Comparison of ENCODE assay signal across 29 cellular contexts in the genomic region with DNA sequence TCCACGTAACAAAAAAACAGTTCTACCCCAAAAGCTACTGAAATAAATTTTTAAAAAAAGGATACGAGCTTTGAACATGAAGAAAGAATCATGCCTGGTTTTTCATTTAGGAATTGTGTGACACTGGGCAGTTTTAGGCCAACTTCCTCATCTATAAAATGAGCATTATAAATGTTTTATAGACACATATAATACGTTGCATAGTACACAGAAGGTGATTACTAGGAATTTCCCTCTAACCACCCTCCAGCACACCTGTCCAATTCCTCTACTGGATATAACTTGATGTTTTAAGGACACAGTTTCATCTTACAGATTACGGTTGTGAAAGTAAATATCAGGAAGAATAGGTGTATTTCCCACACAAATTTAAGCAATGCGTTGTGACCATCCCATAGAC.
DNase-seq lines count a peak whose midpoint lies in the region; ATAC-seq, FAIRE-seq and TF ChIP-seq lines count a peak whose summit lies in the region.
"Had no signal": no experiment of that assay in that cellular context is flagged by ENCODE, and none has a peak within 500 bp of the region (broad histone marks: within the 10 kb centered on the region; RNA-seq: fewer than 3 reads in every experiment).

No MANE protein-coding gene starts in this region.

- no peak overlapping the region for H3K4me3 Mint-ChIP-seq in endodermal cell
- H3K4me3 Mint-ChIP-seq in mesothelial cell of epicardium, result no peak overlapping the region
- H3K4me3 Mint-ChIP-seq: CD14-positive monocyte; CD4-positive, alpha-beta memory T cell; CD4-positive, CD25-positive, alpha-beta regulatory T cell; CD8-positive, alpha-beta memory T cell had no signal

- H3K27ac ChIP-seq in mucosa of rectum (ENCODE audit: low read depth in 2 of 2, low read length in 2 of 2) (peak overlapping the region; percentile 13 to 84), transverse colon (peak overlapping the region; percentile 74 to 82 (median 78)), endodermal cell (ENCODE audit: low read depth, low read length) (no peak overlapping the region), adrenal gland (no peak overlapping the region)
- H3K27ac ChIP-seq: BLaER1 had no signal

- intact Hi-C loops in left colon (cut with DNase I, micrococcal nuclease) (no loop called here), transverse colon (cut with DNase I; ENCODE audit: low total_unique reads) (no loop called here), adrenal gland (cut with DNase I) (no loop called here)

- 42 to 49% methylated on average over 5 of the region's 5 CpGs for WGBS in transverse colon (ENCODE audit: low coverage in 1 of 2), 2 donors
- WGBS in endodermal cell (ENCODE audit: insufficient coverage in 1 of 2, insufficient read length in 1 of 2), 2 experiments, result 93% methylated on average over 5 of the region's 5 CpGs; no CpG with 5 or more reads in 1 of the 2 experiments
- 71 to 90% (median 80%) methylated on average over 5 of the region's 5 CpGs for WGBS in adrenal gland, 4 donors

- in situ Hi-C loops in transverse colon (cut with MboI; ENCODE audit: low pct_ligation_motif_present in 1 of 4, low pct_unique_long_range_greater_than_20kb in 1 of 4, low sequenced_read_pairs in 3 of 4), result no loop called here

- peak; percentile 86 for ATAC-seq in left colon
- ATAC-seq: GM12878 had no signal

- H3K27me3 ChIP-seq in mucosa of rectum (ENCODE audit: control insufficient read depth in 2 of 2, insufficient read depth in 2 of 2, low read length in 2 of 2), result no peaks in the 10 kb centered on the region
- no peaks in the 10 kb centered on the region for H3K27me3 ChIP-seq in transverse colon
- H3K27me3 ChIP-seq in endodermal cell (ENCODE audit: control insufficient read depth, insufficient read depth, low read length, poor library complexity, severe bottlenecking), result no peaks in the 10 kb centered on the region
- H3K27me3 ChIP-seq in adrenal gland, result no peaks in the 10 kb centered on the region
- H3K27me3 ChIP-seq: BE2C, BLaER1 had no signal

- DNase-seq in left colon (peak in 1 of 2 donors; percentile 33), transverse colon (peak; percentile 27), endodermal cell (no peak), mesothelial cell of epicardium (ENCODE audit: low spot score in 2 of 2, unreplicated experiment in 2 of 2) (no peak), adrenal gland (no peak), SIG-M5 (lab: John Stamatoyannopoulos, UW) (no peak)
- DNase-seq: 8988T; ACHN; BE2C; C1 segment of cervical spinal cord; CD4-positive, alpha-beta memory T cell; CD4-positive, CD25-positive, alpha-beta regulatory T cell; CD8-positive, alpha-beta memory T cell; COR-L47; DMS 273 treated with DMSO at 0.1 percent for 48 hours; DMS153; DMS53; DMS79; DND-41; EL; GDM1 had no signal

- H3K36me3 Mint-ChIP-seq in endodermal cell (ENCODE audit: low read depth), result no peaks in the 10 kb centered on the region
- no peaks in the 10 kb centered on the region for H3K36me3 Mint-ChIP-seq in mesothelial cell of epicardium
- H3K36me3 Mint-ChIP-seq: CD14-positive monocyte; CD4-positive, alpha-beta memory T cell; CD4-positive, CD25-positive, alpha-beta regulatory T cell; CD8-positive, alpha-beta memory T cell had no signal

- TF ChIP-seq CTCF in transverse colon (IDR thresholded peaks at IDR 0.05) (no peak), endodermal cell (conservative IDR thresholded peaks at IDR 0.05) (no peak), mesothelial cell of epicardium (IDR thresholded peaks at IDR 0.05; ENCODE audit: unreplicated experiment) (no peak), adrenal gland (IDR thresholded peaks at IDR 0.05) (no peak)

- H3K9me3 Mint-ChIP-seq in endodermal cell (no peaks in the 10 kb centered on the region), mesothelial cell of epicardium (peaks cover 4% of the 10 kb centered on the region)

- H3K9ac ChIP-seq in mucosa of rectum (ENCODE audit: low read depth in 1 of 2, low read length in 2 of 2), result peak overlapping the region in 1 of 2 donors; percentile 34
- no peak overlapping the region for H3K9ac ChIP-seq in endodermal cell (ENCODE audit: extremely low read depth, low read length, poor library complexity, severe bottlenecking)
- H3K9ac ChIP-seq: BLaER1 had no signal

- H3K27ac Mint-ChIP-seq in endodermal cell (no peak overlapping the region), mesothelial cell of epicardium (no peak overlapping the region)
- H3K27ac Mint-ChIP-seq: CD14-positive monocyte; CD4-positive, alpha-beta memory T cell; CD4-positive, CD25-positive, alpha-beta regulatory T cell; CD8-positive, alpha-beta memory T cell had no signal

- H3K36me3 ChIP-seq in mucosa of rectum (ENCODE audit: control insufficient read depth in 2 of 2, insufficient read depth in 2 of 2, low read length in 2 of 2) (no peaks in the 10 kb centered on the region), transverse colon (no peaks in the 10 kb centered on the region), endodermal cell (ENCODE audit: control insufficient read depth, insufficient read depth, low read length) (no peaks in the 10 kb centered on the region), adrenal gland (replicated peaks in 1 of 2) (no peaks in the 10 kb centered on the region)
- H3K36me3 ChIP-seq: BE2C, BLaER1 had no signal

- H3K4me1 Mint-ChIP-seq in endodermal cell (no peaks in the 10 kb centered on the region), mesothelial cell of epicardium (peaks cover 9% of the 10 kb centered on the region)
- H3K4me1 Mint-ChIP-seq: CD14-positive monocyte; CD4-positive, alpha-beta memory T cell; CD4-positive, CD25-positive, alpha-beta regulatory T cell; CD8-positive, alpha-beta memory T cell had no signal

- peak; percentile 93 for FAIRE-seq in colon (lab: Jason Lieb, UNC)
- FAIRE-seq: A204.1, GM12878, GM12892, GM18507 had no signal

- H3K4me3 ChIP-seq in mucosa of rectum (ENCODE audit: low read length in 2 of 2) (peak overlapping the region; percentile 51 to 54), transverse colon (peak overlapping the region in 1 of 4 donors; percentile 29), endodermal cell (ENCODE audit: low read length) (no peak overlapping the region), adrenal gland (no peak overlapping the region)
- H3K4me3 ChIP-seq: BLaER1, GM12878 had no signal

- TF ChIP-seq POLR2A in transverse colon (IDR thresholded peaks at IDR 0.05) (peak; percentile 26), adrenal gland (IDR thresholded peaks at IDR 0.05) (no peak)

- H3K27me3 Mint-ChIP-seq in endodermal cell (ENCODE audit: insufficient read depth) (no peaks in the 10 kb centered on the region), mesothelial cell of epicardium (ENCODE audit: low read depth) (no peaks in the 10 kb centered on the region)
- H3K27me3 Mint-ChIP-seq: CD8-positive, alpha-beta memory T cell had no signal

- H3K9me3 ChIP-seq in mucosa of rectum (ENCODE audit: control insufficient read depth in 2 of 2, low read length in 2 of 2) (no peaks in the 10 kb centered on the region), transverse colon (no peaks in the 10 kb centered on the region), endodermal cell (ENCODE audit: control insufficient read depth, low read length) (no peaks in the 10 kb centered on the region), adrenal gland (replicated peaks in 1 of 3) (no peaks in the 10 kb centered on the region)
- H3K9me3 ChIP-seq: BE2C, BLaER1 had no signal

- TF ChIP-seq EP300 in transverse colon (IDR thresholded peaks at IDR 0.05; ENCODE audit: low read depth), result peak; percentile 31

- H3K4me1 ChIP-seq in mucosa of rectum (ENCODE audit: control insufficient read depth in 2 of 2, insufficient read depth in 2 of 2, low read length in 2 of 2) (peaks cover 2 to 18% of the 10 kb centered on the region in 2 donors), transverse colon (peaks cover 0 to 63% (median 20%) of the 10 kb centered on the region in 4 donors), endodermal cell (ENCODE audit: control insufficient read depth, insufficient read depth, low read length) (no peaks in the 10 kb centered on the region), adrenal gland (replicated peaks in 1 of 2) (no peaks in the 10 kb centered on the region)
- H3K4me1 ChIP-seq: BE2C, BLaER1 had no signal

Comparison
In these comparisons a context has a peak if more than half of its experiments do, and no peak if none do; other contexts are left out.
1. H3K27ac ChIP-seq: peak in mucosa of rectum (2 of 2) and transverse colon (4 of 4); none in endodermal cell (single experiment) and adrenal gland (0 of 5).
2. H3K4me3 ChIP-seq: peak in mucosa of rectum (2 of 2); none in endodermal cell (single experiment) and adrenal gland (0 of 4).